21 cellular contexts compared by ENCODE assay signal in the genomic region with DNA sequence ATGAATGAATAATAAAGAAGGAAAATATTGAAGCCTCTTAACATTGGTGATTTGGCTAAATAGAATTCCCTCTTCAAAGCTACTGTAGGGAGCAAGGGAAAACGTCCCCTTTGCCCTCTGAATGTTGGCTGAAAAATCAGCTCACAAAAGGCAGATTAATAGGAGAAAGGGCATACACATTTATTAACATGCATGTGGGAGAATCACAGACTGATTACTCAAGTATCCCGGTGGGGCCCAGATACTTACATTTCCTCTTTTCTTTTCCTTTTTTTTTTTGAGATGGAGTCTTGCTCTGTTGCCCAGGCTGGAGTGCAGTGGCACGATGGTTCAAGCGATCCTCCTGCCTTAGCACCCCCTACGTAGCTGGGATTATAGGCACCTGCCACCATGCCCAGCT.
A peak's percentile ranks its signal among the peaks of the same experiment; 100 is the strongest.
DNase-seq lines count a peak whose midpoint lies in the region; ATAC-seq, FAIRE-seq and TF ChIP-seq lines count a peak whose summit lies in the region.
"Had no signal": no experiment of that assay in that cellular context is flagged by ENCODE, and none has a peak within 500 bp of the region (broad histone marks: within the 10 kb centered on the region; RNA-seq: fewer than 3 reads in every experiment).

No MANE protein-coding gene starts in this region.

- H3K27me3 ChIP-seq in PC-9 (ENCODE audit: insufficient read depth, low read depth) (no peaks in the 10 kb centered on the region), H1 (replicated peaks in 1 of 4; ENCODE audit: control insufficient read depth in 3 of 4, extremely low read depth in 1 of 4, insufficient read depth in 3 of 4, low read length in 3 of 4) (no peaks in the 10 kb centered on the region), subcutaneous abdominal adipose tissue (ENCODE audit: control insufficient read depth in 5 of 5, insufficient read depth in 4 of 5, low read length in 5 of 5) (no peaks in the 10 kb centered on the region)
- H3K27me3 ChIP-seq: right atrium auricular region, suprapubic skin had no signal

- no peak for DNase-seq in activated CD8-positive, alpha-beta memory T cell treated with anti-CD3 and anti-CD28 coated beads, Interleukin-2, amount 10 ng/mL, durations not matched to agents 7 days and 5 days
- DNase-seq in activated CD8-positive, alpha-beta memory T cell treated with anti-CD3 and anti-CD28 coated beads, Interleukin-2, amount 50 U/mL, for 48 hours: no peak
- DNase-seq in PC-9: no peak
- no peak for DNase-seq in H1 (ENCODE audit: low read depth in 1 of 2, low spot score in 2 of 2)
- DNase-seq in GM19238 (ENCODE audit: insufficient read length, low spot score): no peak
- DNase-seq in activated T-cell treated with anti-CD3 and anti-CD28 coated beads, Interleukin-2, amount 50 U/mL, for 1 hour: no peak
- DNase-seq: activated CD4-positive, alpha-beta T cell treated with anti-CD3 and anti-CD28 coated beads for 4 hours; anterior cingulate cortex; C1 segment of cervical spinal cord; caudate nucleus; DMS53; kidney glomerular epithelial cell; NCI-H1105 treated with DMSO at 0.1 percent for 48 hours; stimulated activated CD8-positive, alpha-beta memory T cell treated with anti-CD3 and anti-CD28 coated beads, Interleukin-4, amount 100 ng/mL, for 48 hours had no signal

- H3K4me1 Mint-ChIP-seq in activated CD8-positive, alpha-beta memory T cell treated with anti-CD3 and anti-CD28 coated beads, Interleukin-2, amount 10 ng/mL, durations not matched to agents 7 days and 5 days: peaks cover 71% of the 10 kb centered on the region

- H3K4me1 ChIP-seq in PC-9 (replicated peaks; ENCODE audit: insufficient read depth) (peaks cover 58% of the 10 kb centered on the region), H1 (replicated peaks in 1 of 4; ENCODE audit: control insufficient read depth in 3 of 4, insufficient read depth in 4 of 4, low read length in 3 of 4) (peaks cover 12 to 24% (median 21%) of the 10 kb centered on the region in 4 experiments), subcutaneous abdominal adipose tissue (ENCODE audit: control insufficient read depth in 5 of 5, insufficient read depth in 5 of 5, low read length in 5 of 5) (peaks cover 16 to 52% (median 46%) of the 10 kb centered on the region in 5 donors)

- TF ChIP-seq RAD21 in H1 (IDR thresholded peaks at IDR 0.05 in 1 of 2, conservative IDR thresholded peaks at IDR 0.05 in 1 of 2; ENCODE audit: low read depth in 2 of 2, low read length in 2 of 2): no peak

- ATAC-seq in activated CD8-positive, alpha-beta memory T cell treated with anti-CD3 and anti-CD28 coated beads, Interleukin-2, amount 10 ng/mL, durations not matched to agents 7 days and 5 days: no peak
- ATAC-seq in GM18517 (IDR thresholded peaks at IDR 0.05; ENCODE audit: unreplicated experiment): no peak
- ATAC-seq: esophagus mucosa, GM12878 had no signal

- no peak overlapping the region for H3K4me3 Mint-ChIP-seq in activated CD8-positive, alpha-beta memory T cell treated with anti-CD3 and anti-CD28 coated beads, Interleukin-2, amount 10 ng/mL, durations not matched to agents 7 days and 5 days

- no peak for TF ChIP-seq POLR2A in H1 (IDR thresholded peaks at IDR 0.05; ENCODE audit: control extremely low read depth in 1 of 2, low read depth in 2 of 2, low read length in 2 of 2)

- no peak overlapping the region for H2BK120ac ChIP-seq in H1 (replicated peaks; ENCODE audit: low read depth, low read length)

- no peaks in the 10 kb centered on the region for H3K9me3 Mint-ChIP-seq in activated CD8-positive, alpha-beta memory T cell treated with anti-CD3 and anti-CD28 coated beads, Interleukin-2, amount 10 ng/mL, durations not matched to agents 7 days and 5 days (ENCODE audit: low read depth)

- no peaks in the 10 kb centered on the region for H4K20me1 ChIP-seq in PC-9 (ENCODE audit: insufficient read depth)
- H4K20me1 ChIP-seq in H1 (replicated peaks in 1 of 2; ENCODE audit: control insufficient read depth in 1 of 2, insufficient read depth in 2 of 2, low read length in 2 of 2): no peaks in the 10 kb centered on the region

- H3K4me3 ChIP-seq in PC-9 (no peak overlapping the region), H1 (ENCODE audit: extremely low read depth in 1 of 4, insufficient read depth in 2 of 4, low read depth in 3 of 4, low read length in 4 of 4) (no peak overlapping the region), subcutaneous abdominal adipose tissue (ENCODE audit: low read depth in 1 of 5, low read length in 5 of 5) (peak overlapping the region in 1 of 5 donors; percentile 2)
- H3K4me3 ChIP-seq: GM12878, right atrium auricular region, suprapubic skin had no signal

- H3K27ac ChIP-seq in PC-9 (peak overlapping the region; percentile 89; the same call in 1 of the 2 replicates), H1 (ENCODE audit: low read depth, low read length) (no peak overlapping the region), subcutaneous abdominal adipose tissue (ENCODE audit: low read depth, low read length) (peak overlapping the region; percentile 73)
- H3K27ac ChIP-seq: suprapubic skin had no signal

- H3K36me3 ChIP-seq in PC-9 (ENCODE audit: low read depth) (peaks cover 8% of the 10 kb centered on the region; the same call in 1 of the 2 replicates), H1 (ENCODE audit: control insufficient read depth in 2 of 4, insufficient read depth in 4 of 4, low read length in 3 of 4) (peaks cover 0 to 7% (median 4%) of the 10 kb centered on the region in 4 experiments; a peak in 5 of 8 replicates), subcutaneous abdominal adipose tissue (ENCODE audit: control insufficient read depth in 5 of 5, insufficient read depth in 5 of 5, low read length in 5 of 5) (peaks cover 0 to 22% (median 12%) of the 10 kb centered on the region in 5 donors)

- peak overlapping the region; percentile 47 for H3K27ac Mint-ChIP-seq in activated CD8-positive, alpha-beta memory T cell treated with anti-CD3 and anti-CD28 coated beads, Interleukin-2, amount 10 ng/mL, durations not matched to agents 7 days and 5 days

- H3K4me2 ChIP-seq in PC-9 (no peak overlapping the region), H1 (ENCODE audit: insufficient read depth in 1 of 2, low read depth in 2 of 2, low read length in 2 of 2) (no peak overlapping the region)

- H3K56ac ChIP-seq in H1 (replicated peaks; ENCODE audit: insufficient read length, low read depth, low read length): no peak overlapping the region

- H2AK5ac ChIP-seq in H1 (ENCODE audit: low read depth, low read length): peak overlapping the region; percentile 65; the same call in 1 of the 2 replicates

- H4K5ac ChIP-seq in H1 (ENCODE audit: insufficient read length, low read depth, low read length): no peak overlapping the region

- H2BK15ac ChIP-seq in H1 (ENCODE audit: low read length): no peak overlapping the region

- intact Hi-C loops in PC-9 (cut with micrococcal nuclease; ENCODE audit: unreplicated experiment): no loop called here

- peaks cover 13% of the 10 kb centered on the region; the same call in 1 of the 2 replicates for H3K79me1 ChIP-seq in H1 (ENCODE audit: low read depth, low read length)

- TF ChIP-seq CTCF in PC-9 (conservative IDR thresholded peaks at IDR 0.05) (no peak), H1 (IDR thresholded peaks at IDR 0.05; ENCODE audit: control extremely low read depth in 1 of 3, insufficient read depth in 1 of 3, low read depth in 1 of 3, low read length in 3 of 3) (no peak)

- H4K91ac ChIP-seq in H1 (replicated peaks; ENCODE audit: insufficient read length, low read length): no peak overlapping the region

- H3K18ac ChIP-seq in H1 (ENCODE audit: extremely low read depth, low read length): no peak overlapping the region

- H2BK5ac ChIP-seq in H1 (ENCODE audit: low read depth, low read length): no peak overlapping the region

- H2BK20ac ChIP-seq in H1 (ENCODE audit: low read length): no peak overlapping the region

- H2BK12ac ChIP-seq in H1 (ENCODE audit: low read depth, low read length): no peak overlapping the region

- peaks cover 52% of the 10 kb centered on the region for H3F3A ChIP-seq in PC-9 (ENCODE audit: insufficient read depth, low read depth)

- no peak overlapping the region for H4K8ac ChIP-seq in H1 (ENCODE audit: extremely low read depth, insufficient read depth, low read length)

- peaks cover 78% of the 10 kb centered on the region for H3K79me2 ChIP-seq in PC-9 (ENCODE audit: low read depth)
- peaks cover 4 to 77% of the 10 kb centered on the region in 2 experiments; a peak in 2 of 4 replicates for H3K79me2 ChIP-seq in H1 (ENCODE audit: control insufficient read depth in 1 of 2, insufficient read depth in 2 of 2, low read length in 2 of 2)

- no peak overlapping the region for H3K9ac ChIP-seq in H1 (replicated peaks in 1 of 4; ENCODE audit: extremely low read depth in 1 of 4, low read depth in 3 of 4, low read length in 3 of 4)
- H3K9ac ChIP-seq in subcutaneous abdominal adipose tissue (ENCODE audit: low read length in 5 of 5): peak overlapping the region in 1 of 5 donors; percentile 40

- WGBS in H1 (ENCODE audit: extremely low coverage in 1 of 2, insufficient coverage in 1 of 2, insufficient read length in 1 of 2, insufficient replicate concordance in 2 of 2, low coverage in 1 of 2, low lambda C conversion rate in 2 of 2, missing lambda C conversion rate in 1 of 2), 2 experiments: 90% methylated on average over 4 of the region's 5 CpGs; no CpG with 5 or more reads in 1 of the 2 experiments

- H2AFZ ChIP-seq in PC-9 (no peak overlapping the region), H1 (ENCODE audit: low read length) (no peak overlapping the region)

- no peak overlapping the region for H3K4ac ChIP-seq in H1 (replicated peaks; ENCODE audit: insufficient read length, low read depth, low read length)

- H3K27me3 Mint-ChIP-seq in activated CD8-positive, alpha-beta memory T cell treated with anti-CD3 and anti-CD28 coated beads, Interleukin-2, amount 10 ng/mL, durations not matched to agents 7 days and 5 days: no peaks in the 10 kb centered on the region

- no TSS peak for BruUV-seq in PC-9 (replicated peaks; lab: Mats Ljungman, UMichigan)

- no peak for TF ChIP-seq EP300 in H1 (IDR thresholded peaks at IDR 0.05; ENCODE audit: borderline replicate concordance in 1 of 2, low read depth in 2 of 2, low read length in 2 of 2)

- no peak for FAIRE-seq in H1 (lab: Jason Lieb, UNC)
- FAIRE-seq: GM12878, H54 had no signal

- H3K9me3 ChIP-seq in PC-9 (ENCODE audit: insufficient read depth, low read depth) (no peaks in the 10 kb centered on the region), H1 (ENCODE audit: insufficient read depth in 2 of 2, low read depth in 1 of 2, low read length in 1 of 2) (no peaks in the 10 kb centered on the region; a peak in 1 of 4 replicates), subcutaneous abdominal adipose tissue (ENCODE audit: control insufficient read depth in 5 of 5, low read length in 5 of 5) (no peaks in the 10 kb centered on the region)
- H3K9me3 ChIP-seq: right atrium auricular region, suprapubic skin had no signal

- H3K23me2 ChIP-seq in H1 (ENCODE audit: low read depth, low read length): no peaks in the 10 kb centered on the region

- CTCF ChIA-PET in activated CD8-positive, alpha-beta memory T cell treated with anti-CD3 and anti-CD28 coated beads, Interleukin-2, amount 10 ng/mL, durations not matched to agents 7 days and 5 days (lab: Charles Lee): no interaction called here
- CTCF ChIA-PET in PC-9 (lab: Charles Lee): interaction anchor here (0.7 kb wide), 1 partner anchor 377 kb away, joined by 3 read pairs; no protein-coding TSS in a partner anchor
- CTCF ChIA-PET in H1 (lab: Charles Lee; ENCODE audit: partially characterized antibody): interaction anchor here (0.9 to 2.4 kb wide), 2 partner anchors 9 to 30 kb away, joined by 3 to 9 read pairs; no protein-coding TSS in a partner anchor

- H3K14ac ChIP-seq in H1 (ENCODE audit: insufficient read length): no peak overlapping the region

- H3K36me3 Mint-ChIP-seq in activated CD8-positive, alpha-beta memory T cell treated with anti-CD3 and anti-CD28 coated beads, Interleukin-2, amount 10 ng/mL, durations not matched to agents 7 days and 5 days: peaks cover 46% of the 10 kb centered on the region

- POLR2A ChIA-PET in PC-9 (lab: Charles Lee; ENCODE audit: unreplicated experiment) (no interaction called here), H1 (lab: Charles Lee; ENCODE audit: partially characterized antibody) (no interaction called here)

- no peak overlapping the region for H3K23ac ChIP-seq in H1 (ENCODE audit: insufficient read length)

- H3K9me2 ChIP-seq in PC-9 (ENCODE audit: insufficient read depth): no peaks in the 10 kb centered on the region
